ENCODE assay signal across 15 cellular contexts in the genomic region with DNA sequence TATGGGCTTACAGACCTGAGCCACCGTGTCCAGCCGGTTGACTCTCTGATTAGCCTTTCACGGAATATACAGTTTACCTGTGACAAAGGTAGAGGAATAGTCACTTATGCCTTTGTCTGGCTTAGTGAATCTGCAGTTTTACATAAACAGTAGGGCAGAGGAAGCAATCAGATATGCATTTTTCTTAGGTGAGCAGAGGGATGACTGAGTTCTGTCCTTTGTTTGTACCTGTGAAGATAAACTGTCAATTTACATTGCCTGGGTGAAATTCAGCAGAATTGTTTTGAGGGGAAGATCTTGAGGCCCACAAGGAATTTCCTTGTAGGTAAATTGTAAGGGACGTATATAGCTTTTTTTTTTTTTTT. TPM values are rescaled to one million over a fixed set of nuclear protein-coding genes. Genes with fewer than 3 reads are reported as not detected.
DNase-seq lines count a peak whose midpoint lies in the region; ATAC-seq, FAIRE-seq and TF ChIP-seq lines count a peak whose summit lies in the region.
"Had no signal": no experiment of that assay in that cellular context is flagged by ENCODE, and none has a peak within 500 bp of the region (broad histone marks: within the 10 kb centered on the region; RNA-seq: fewer than 3 reads in every experiment).

No MANE protein-coding gene starts in this region.

- intact Hi-C loops in activated CD4-positive, alpha-beta T cell treated with anti-CD3 and anti-CD28 coated beads, Interleukin-2, amount 10 ng/mL, durations not matched to agents 24 days and 14 days (cut with micrococcal nuclease): loop anchor here (5.0 kb wide), 3 partner anchors 291 to 811 kb away; no protein-coding TSS in a partner anchor
- intact Hi-C loops in stomach (cut with DNase I; ENCODE audit: low total_unique reads) (no loop called here), ascending aorta (cut with DNase I) (no loop called here), Right ventricle myocardium inferior (cut with DNase I) (no loop called here)

- H3K79me1 ChIP-seq in H1 (ENCODE audit: low read depth, low read length): no peaks in the 10 kb centered on the region

- no peak overlapping the region for H2AFZ ChIP-seq in H1 (ENCODE audit: low read length)

- H3K4me2 ChIP-seq in H1 (ENCODE audit: insufficient read depth in 1 of 2, low read depth in 2 of 2, low read length in 2 of 2): no peak overlapping the region

- CTCF ChIA-PET in RWPE1 (lab: Yijun Ruan, JAX) (no interaction called here), H1 (lab: Charles Lee; ENCODE audit: partially characterized antibody) (no interaction called here)

- no peaks in the 10 kb centered on the region for H4K20me1 ChIP-seq in H1 (replicated peaks in 1 of 2; ENCODE audit: control insufficient read depth in 1 of 2, insufficient read depth in 2 of 2, low read length in 2 of 2)

- H3K36me3 ChIP-seq in H1 (ENCODE audit: control insufficient read depth in 2 of 4, insufficient read depth in 4 of 4, low read length in 3 of 4) (peaks cover 0 to 23% (median 7%) of the 10 kb centered on the region in 4 experiments; a peak in 4 of 8 replicates), stomach (peaks cover 22 to 57% (median 52%) of the 10 kb centered on the region in 4 donors), ascending aorta (peaks cover 18 to 36% of the 10 kb centered on the region in 2 donors)

- no peak overlapping the region for H3K23ac ChIP-seq in H1 (ENCODE audit: insufficient read length)

- peaks cover 0 to 7% (median 5%) of the 10 kb centered on the region in 4 experiments; a peak in 5 of 7 replicates for H3K4me1 ChIP-seq in H1 (replicated peaks in 1 of 4; ENCODE audit: control insufficient read depth in 3 of 4, insufficient read depth in 4 of 4, low read length in 3 of 4)
- H3K4me1 ChIP-seq in stomach: peaks cover 20 to 55% (median 34%) of the 10 kb centered on the region in 4 donors
- peaks cover 0 to 3% of the 10 kb centered on the region in 2 donors for H3K4me1 ChIP-seq in ascending aorta

- POLR2A ChIA-PET in RWPE1 (lab: Yijun Ruan, JAX; ENCODE audit: low non-redundant PET) (no interaction called here), H1 (lab: Charles Lee; ENCODE audit: partially characterized antibody) (interaction anchor here (5.8 kb wide), 1 partner anchor 13 kb away, joined by 46 read pairs; a partner anchor contains a TSS)

- no peak for ATAC-seq in Right ventricle myocardium inferior
- ATAC-seq: left colon had no signal

- H3K27ac ChIP-seq in RWPE1 (peak overlapping the region; percentile 100), H1 (ENCODE audit: low read depth, low read length) (peak overlapping the region; percentile 37; the same call in 1 of the 2 replicates), stomach (peak overlapping the region in 3 of 5 donors; percentile 40 to 72 (median 59)), ascending aorta (no peak overlapping the region)

- no peaks in the 10 kb centered on the region for H3K9me3 Mint-ChIP-seq in activated CD4-positive, alpha-beta T cell treated with anti-CD3 and anti-CD28 coated beads, Interleukin-2, amount 10 ng/mL, durations not matched to agents 24 days and 14 days

- peak overlapping the region; percentile 44 for H4K5ac ChIP-seq in H1 (ENCODE audit: insufficient read length, low read depth, low read length)

- no peak overlapping the region for H2BK120ac ChIP-seq in H1 (replicated peaks; ENCODE audit: low read depth, low read length)

- no peak overlapping the region; the same call in 1 of the 2 replicates for H4K8ac ChIP-seq in H1 (ENCODE audit: extremely low read depth, insufficient read depth, low read length)

- no peak overlapping the region for H2BK15ac ChIP-seq in H1 (ENCODE audit: low read length)

- H3K9me3 ChIP-seq in H1 (ENCODE audit: insufficient read depth in 2 of 2, low read depth in 1 of 2, low read length in 1 of 2): no peaks in the 10 kb centered on the region
- H3K9me3 ChIP-seq in stomach: no peaks in the 10 kb centered on the region
- H3K9me3 ChIP-seq in ascending aorta: no peaks in the 10 kb centered on the region
- H3K9me3 ChIP-seq: pancreas had no signal

- H3K4me3 ChIP-seq in H1 (ENCODE audit: extremely low read depth in 1 of 4, insufficient read depth in 2 of 4, low read depth in 3 of 4, low read length in 4 of 4) (no peak overlapping the region), stomach (no peak overlapping the region), ascending aorta (no peak overlapping the region)
- H3K4me3 ChIP-seq: pancreas had no signal

- 0 out of 2 replicates have a peak overlapping the region, but pooled peaks have one; percentile 44 for H2BK20ac ChIP-seq in H1 (ENCODE audit: low read length)

- H4K91ac ChIP-seq in H1 (replicated peaks; ENCODE audit: insufficient read length, low read length): peak overlapping the region; percentile 10

- H3K36me3 Mint-ChIP-seq in activated CD4-positive, alpha-beta T cell treated with anti-CD3 and anti-CD28 coated beads, Interleukin-2, amount 10 ng/mL, durations not matched to agents 24 days and 14 days (ENCODE audit: low read depth): peaks cover 79% of the 10 kb centered on the region

- H2BK5ac ChIP-seq in H1 (ENCODE audit: low read depth, low read length): no peak overlapping the region

- H3K27me3 ChIP-seq in H1 (replicated peaks in 1 of 4; ENCODE audit: control insufficient read depth in 3 of 4, extremely low read depth in 1 of 4, insufficient read depth in 3 of 4, low read length in 3 of 4): no peaks in the 10 kb centered on the region
- no peaks in the 10 kb centered on the region for H3K27me3 ChIP-seq in stomach
- H3K27me3 ChIP-seq in ascending aorta: no peaks in the 10 kb centered on the region
- H3K27me3 ChIP-seq: pancreas had no signal

- TF ChIP-seq EP300 in H1 (IDR thresholded peaks at IDR 0.05; ENCODE audit: borderline replicate concordance in 1 of 2, low read depth in 2 of 2, low read length in 2 of 2) (no peak), stomach (IDR thresholded peaks at IDR 0.05) (no peak)

- H3K56ac ChIP-seq in H1 (replicated peaks; ENCODE audit: insufficient read length, low read depth, low read length): no peak overlapping the region

- H3K4me3 Mint-ChIP-seq in activated CD4-positive, alpha-beta T cell treated with anti-CD3 and anti-CD28 coated beads, Interleukin-2, amount 10 ng/mL, durations not matched to agents 24 days and 14 days: peak overlapping the region; percentile 79

- no peak for DNase-seq in activated CD4-positive, alpha-beta T cell treated with anti-CD3 and anti-CD28 coated beads, Interleukin-2, amount 10 ng/mL, durations not matched to agents 24 days and 14 days
- no peak for DNase-seq in activated CD4-positive, alpha-beta T cell treated with anti-CD3 and anti-CD28 coated beads, Interleukin-2, amount 50 U/mL, for 48 hours
- no peak for DNase-seq in RWPE1 (ENCODE audit: low spot score)
- DNase-seq in H1 (ENCODE audit: low read depth in 1 of 2, low spot score in 2 of 2): no peak
- DNase-seq in stomach: no peak
- DNase-seq in ascending aorta (ENCODE audit: low spot score in 2 of 2): no peak
- DNase-seq in NCI-H1436 (lab: John Stamatoyannopoulos, UW): no peak
- DNase-seq in Right ventricle myocardium inferior (ENCODE audit: missing footprints): no peak
- DNase-seq: activated CD8-positive, alpha-beta memory T cell treated with anti-CD3 and anti-CD28 coated beads, Interleukin-2, amount 50 U/mL, for 48 hours; central memory CD4-positive, alpha-beta T cell; GDM1; left colon; NCI-H748 treated with DMSO at 0.1 percent for 48 hours; pancreas had no signal

- WGBS in H1 (ENCODE audit: extremely low coverage in 1 of 2, insufficient coverage in 1 of 2, insufficient read length in 1 of 2, insufficient replicate concordance in 2 of 2, low coverage in 1 of 2, low lambda C conversion rate in 2 of 2, missing lambda C conversion rate in 1 of 2), 2 experiments: 67% methylated on average over 3 of the region's 4 CpGs; no CpG with 5 or more reads in 1 of the 2 experiments
- WGBS in stomach, 5 donors: 85 to 95% (median 89%) methylated on average over 4 of the region's 4 CpGs

- no peak overlapping the region for H3K9ac ChIP-seq in H1 (replicated peaks in 1 of 4; ENCODE audit: extremely low read depth in 1 of 4, low read depth in 3 of 4, low read length in 3 of 4)

- peak overlapping the region; percentile 94 for H3K27ac Mint-ChIP-seq in activated CD4-positive, alpha-beta T cell treated with anti-CD3 and anti-CD28 coated beads, Interleukin-2, amount 10 ng/mL, durations not matched to agents 24 days and 14 days

- H3K27me3 Mint-ChIP-seq in activated CD4-positive, alpha-beta T cell treated with anti-CD3 and anti-CD28 coated beads, Interleukin-2, amount 10 ng/mL, durations not matched to agents 24 days and 14 days: no peaks in the 10 kb centered on the region

- TF ChIP-seq RAD21 in H1 (IDR thresholded peaks at IDR 0.05 in 1 of 2, conservative IDR thresholded peaks at IDR 0.05 in 1 of 2; ENCODE audit: low read depth in 2 of 2, low read length in 2 of 2): no peak

- peaks cover 0 to 18% of the 10 kb centered on the region in 2 experiments; a peak in 2 of 4 replicates for H3K79me2 ChIP-seq in H1 (ENCODE audit: control insufficient read depth in 1 of 2, insufficient read depth in 2 of 2, low read length in 2 of 2)

- H3K4ac ChIP-seq in H1 (replicated peaks; ENCODE audit: insufficient read length, low read depth, low read length): no peak overlapping the region

- H2AK5ac ChIP-seq in H1 (ENCODE audit: low read depth, low read length): no peak overlapping the region

- no peak overlapping the region for H3K18ac ChIP-seq in H1 (ENCODE audit: extremely low read depth, low read length)

- TF ChIP-seq POLR2A in H1 (IDR thresholded peaks at IDR 0.05; ENCODE audit: control extremely low read depth in 1 of 2, low read depth in 2 of 2, low read length in 2 of 2): no peak
- TF ChIP-seq POLR2A in stomach (IDR thresholded peaks at IDR 0.05): no peak

- no peak overlapping the region for H2BK12ac ChIP-seq in H1 (ENCODE audit: low read depth, low read length)

- no peak overlapping the region for H3K14ac ChIP-seq in H1 (ENCODE audit: insufficient read length)

- H3K23me2 ChIP-seq in H1 (ENCODE audit: low read depth, low read length): no peaks in the 10 kb centered on the region

- no peak for FAIRE-seq in H1 (lab: Jason Lieb, UNC)
- FAIRE-seq: A204.1, pancreas had no signal

- no peak for TF ChIP-seq CTCF in RWPE1 (conservative IDR thresholded peaks at IDR 0.05; ENCODE audit: low read depth)
- no peak for TF ChIP-seq CTCF in H1 (IDR thresholded peaks at IDR 0.05; ENCODE audit: control extremely low read depth in 1 of 3, insufficient read depth in 1 of 3, low read depth in 1 of 3, low read length in 3 of 3)
- TF ChIP-seq CTCF in stomach (IDR thresholded peaks at IDR 0.05): no peak
- no peak for TF ChIP-seq CTCF in ascending aorta (IDR thresholded peaks at IDR 0.05)

- peaks cover 72% of the 10 kb centered on the region for H3K4me1 Mint-ChIP-seq in activated CD4-positive, alpha-beta T cell treated with anti-CD3 and anti-CD28 coated beads, Interleukin-2, amount 10 ng/mL, durations not matched to agents 24 days and 14 days

RNA-seq across cellular contexts. Expression of a gene that starts 10.8 kb away (rescaled TPM):
- 167 and 168 TPM in 2 replicates for total RNA-seq in activated CD4-positive, alpha-beta T cell treated with anti-CD3 and anti-CD28 coated beads, Interleukin-2, amount 10 ng/mL, durations not matched to agents 24 days and 14 days
- total RNA-seq in H1 (2021; fragmentation: NEBNext Ultra II Directional; extraction: Animal tissue kit (Norgen Biotek cat#: 25700)): 14.1 and 16.4 TPM in 2 replicates
- polyA plus RNA-seq in H1 (2011; rRNA removed) (4.7 and 4.8 TPM in 2 replicates), stomach (1 to 10 TPM; 5.3 to 7.2 (median 5.4) TPM)
- 7.2 TPM for polyA plus RNA-seq in H1 (2011; cell fraction: cytosol; rRNA removed)
- polyA plus RNA-seq in H1 (2011; cell fraction: nucleus; rRNA removed): 9.5 TPM
- polyA plus RNA-seq in H1 (2012, experiment 1 of 2): 5.8 to 9.3 TPM (median 7.1 TPM) in 4 replicates
- 1.0 TPM for polyA plus RNA-seq in H1 (2012, experiment 2 of 2)
- polyA plus RNA-seq in H1 (2013, experiment 1 of 2): 7.5 TPM
- 7.5 TPM for polyA plus RNA-seq in H1 (2013, experiment 2 of 2)
- polyA minus RNA-seq in H1 (2011; rRNA and poly(A)+ RNA removed): 13.2 and 21.5 TPM in 2 replicates
- 8.7 TPM for polyA minus RNA-seq in H1 (2011; cell fraction: cytosol; rRNA and poly(A)+ RNA removed)
- polyA minus RNA-seq in H1 (2011; cell fraction: nucleus; rRNA and poly(A)+ RNA removed): 23.2 TPM
- total RNA-seq in stomach (100 to 1,000 TPM in 1 of 5 donors, 10 to 100 TPM in 4; 22.2 to 160 (median 53.1) TPM), ascending aorta (27.2 TPM), Right ventricle myocardium inferior (6.3 TPM)

Comparison
In these comparisons a context has a peak if more than half of its experiments do, and no peak if none do; other contexts are left out.
1. H3K27ac ChIP-seq: peak in RWPE1 (single experiment), H1 (single experiment) and stomach (3 of 5); none in ascending aorta (0 of 2).